In genomic region chr2:101998556-101999121, GRCh38 we compare ENCODE assay signal across 15 cellular contexts. TPM values are rescaled to one million over a fixed set of nuclear protein-coding genes. Genes with fewer than 3 reads are reported as not detected.
DNase-seq lines count a peak whose midpoint lies in the region; ATAC-seq and TF ChIP-seq lines count a peak whose summit lies in the region.
"Had no signal": no experiment of that assay in that cellular context is flagged by ENCODE, and none has a peak within 500 bp of the region (broad histone marks: within the 10 kb centered on the region; RNA-seq: fewer than 3 reads in every experiment).

No MANE protein-coding gene starts in this region.

- H3K27me3 Mint-ChIP-seq in activated naive CD8-positive, alpha-beta T cell treated with anti-CD3 and anti-CD28 coated beads, Interleukin-2, amount 10 ng/mL, durations not matched to agents 7 days and 5 days = peaks cover 2% of the 10 kb centered on the region
- H3K27me3 Mint-ChIP-seq in stimulated activated memory B cell treated with anti-CD40 and anti-IgM and Interleukin-4, amounts not matched to agents 10 μg/mL and 1 μg/mL and 100 μg/mL, for 72 hours = no peaks in the 10 kb centered on the region

- H3K36me3 Mint-ChIP-seq in activated naive CD8-positive, alpha-beta T cell treated with anti-CD3 and anti-CD28 coated beads, Interleukin-2, amount 10 ng/mL, durations not matched to agents 7 days and 5 days = no peaks in the 10 kb centered on the region
- no peaks in the 10 kb centered on the region for H3K36me3 Mint-ChIP-seq in stimulated activated memory B cell treated with anti-CD40 and anti-IgM and Interleukin-4, amounts not matched to agents 10 μg/mL and 1 μg/mL and 100 μg/mL, for 72 hours
- H3K36me3 Mint-ChIP-seq: naive B cell had no signal

- no peak overlapping the region for H3K27ac ChIP-seq in uterus
- H3K27ac ChIP-seq: SK-N-MC, tibial nerve had no signal

- no peaks in the 10 kb centered on the region for H3K9me3 Mint-ChIP-seq in activated naive CD8-positive, alpha-beta T cell treated with anti-CD3 and anti-CD28 coated beads, Interleukin-2, amount 10 ng/mL, durations not matched to agents 7 days and 5 days
- no peaks in the 10 kb centered on the region for H3K9me3 Mint-ChIP-seq in stimulated activated memory B cell treated with anti-CD40 and anti-IgM and Interleukin-4, amounts not matched to agents 10 μg/mL and 1 μg/mL and 100 μg/mL, for 72 hours
- H3K9me3 Mint-ChIP-seq: naive B cell had no signal

- intact Hi-C loops in uterus (cut with DNase I; ENCODE audit: low total_unique reads) = no loop called here

- no peaks in the 10 kb centered on the region for H3K4me1 ChIP-seq in uterus
- H3K4me1 ChIP-seq: tibial nerve had no signal

- DNase-seq in activated T-cell treated with anti-CD3 and anti-CD28 coated beads for 48 hours (ENCODE audit: low read depth) (peak; percentile 38), RPMI8226 (no peak), uterus (no peak)
- no peak for DNase-seq in activated T-cell treated with anti-CD3 and anti-CD28 coated beads, Interleukin-2, amount 50 U/mL, for 1 hour
- DNase-seq in Jurkat, Clone E6-1 (ENCODE audit: low read depth, low spot score) = peak; percentile 51
- DNase-seq in activated naive CD8-positive, alpha-beta T cell treated with anti-CD3 and anti-CD28 coated beads, Interleukin-2, amount 10 ng/mL, durations not matched to agents 7 days and 5 days = no peak
- DNase-seq: effector memory CD4-positive, alpha-beta T cell; hypothalamus; naive B cell; NCI-H226; spleen had no signal

- H3K4me3 Mint-ChIP-seq in activated naive CD8-positive, alpha-beta T cell treated with anti-CD3 and anti-CD28 coated beads, Interleukin-2, amount 10 ng/mL, durations not matched to agents 7 days and 5 days = no peak overlapping the region
- no peak overlapping the region for H3K4me3 Mint-ChIP-seq in stimulated activated memory B cell treated with anti-CD40 and anti-IgM and Interleukin-4, amounts not matched to agents 10 μg/mL and 1 μg/mL and 100 μg/mL, for 72 hours
- H3K4me3 Mint-ChIP-seq: naive B cell had no signal

- TF ChIP-seq POLR2A in uterus (IDR thresholded peaks at IDR 0.05) = no peak

- TF ChIP-seq CTCF in uterus (IDR thresholded peaks at IDR 0.05) = no peak

- H3K27ac Mint-ChIP-seq in activated naive CD8-positive, alpha-beta T cell treated with anti-CD3 and anti-CD28 coated beads, Interleukin-2, amount 10 ng/mL, durations not matched to agents 7 days and 5 days = no peak overlapping the region
- no peak overlapping the region for H3K27ac Mint-ChIP-seq in stimulated activated memory B cell treated with anti-CD40 and anti-IgM and Interleukin-4, amounts not matched to agents 10 μg/mL and 1 μg/mL and 100 μg/mL, for 72 hours
- H3K27ac Mint-ChIP-seq: naive B cell had no signal

- H3K4me1 Mint-ChIP-seq in activated naive CD8-positive, alpha-beta T cell treated with anti-CD3 and anti-CD28 coated beads, Interleukin-2, amount 10 ng/mL, durations not matched to agents 7 days and 5 days = peaks cover 8% of the 10 kb centered on the region
- no peaks in the 10 kb centered on the region for H3K4me1 Mint-ChIP-seq in stimulated activated memory B cell treated with anti-CD40 and anti-IgM and Interleukin-4, amounts not matched to agents 10 μg/mL and 1 μg/mL and 100 μg/mL, for 72 hours
- H3K4me1 Mint-ChIP-seq: naive B cell had no signal

- peak; percentile 26 for ATAC-seq in activated naive CD8-positive, alpha-beta T cell treated with anti-CD3 and anti-CD28 coated beads, Interleukin-2, amount 10 ng/mL, durations not matched to agents 7 days and 5 days (ENCODE audit: low read depth)
- peak; percentile 68 for ATAC-seq in stimulated activated memory B cell treated with anti-CD40 and anti-IgM and Interleukin-4, amounts not matched to agents 10 μg/mL and 1 μg/mL and 100 μg/mL, for 72 hours
- no peak for ATAC-seq in HG02970 (IDR thresholded peaks at IDR 0.05; ENCODE audit: low FRiP score, unreplicated experiment)

- no peak overlapping the region for H3K4me3 ChIP-seq in Jurkat, Clone E6-1 (ENCODE audit: low read length)
- H3K4me3 ChIP-seq in uterus = no peak overlapping the region
- H3K4me3 ChIP-seq: SK-N-MC, tibial nerve had no signal

- H3K36me3 ChIP-seq in uterus = no peaks in the 10 kb centered on the region
- H3K36me3 ChIP-seq: tibial nerve had no signal

- no peaks in the 10 kb centered on the region for H3K9me3 ChIP-seq in uterus
- H3K9me3 ChIP-seq: spleen, tibial nerve had no signal

- POLR2A ChIA-PET in activated naive CD8-positive, alpha-beta T cell treated with anti-CD3 and anti-CD28 coated beads, Interleukin-2, amount 10 ng/mL, durations not matched to agents 7 days and 5 days (lab: Charles Lee) = no interaction called here

- H3K27me3 ChIP-seq in uterus = no peaks in the 10 kb centered on the region
- H3K27me3 ChIP-seq: spleen, tibial nerve had no signal

RNA-seq across cellular contexts. Expression of gene IL1R2, which starts 6.9 kb away (rescaled TPM):
- polyA plus RNA-seq in Jurkat, Clone E6-1 (2012; ENCODE audit: insufficient read depth, insufficient read length) = 4.3 TPM
- under 1 TPM in 1 of 2 experiments, not detected in 1; 0.53 TPM for total RNA-seq in activated naive CD8-positive, alpha-beta T cell treated with anti-CD3 and anti-CD28 coated beads, Interleukin-2, amount 10 ng/mL, durations not matched to agents 7 days and 5 days
- total RNA-seq in uterus = 1 to 10 TPM; 2.9 to 8.2 (median 4.9) TPM

Comparison
In these comparisons a context has a peak if more than half of its experiments do, and no peak if none do; other contexts are left out.
1. DNase-seq: peak in activated T-cell treated with anti-CD3 and anti-CD28 coated beads for 48 hours (single experiment) and Jurkat, Clone E6-1 (single experiment); none in activated T-cell treated with anti-CD3 and anti-CD28 coated beads, Interleukin-2, amount 50 U/mL, for 1 hour (single experiment), activated naive CD8-positive, alpha-beta T cell treated with anti-CD3 and anti-CD28 coated beads, Interleukin-2, amount 10 ng/mL, durations not matched to agents 7 days and 5 days (single experiment), RPMI8226 (single experiment) and uterus (0 of 2).